8 cellular contexts compared by ENCODE assay signal in genomic region chr7:131108212-131108980, GRCh38.
DNase-seq lines count a peak whose midpoint lies in the region; ATAC-seq and TF ChIP-seq lines count a peak whose summit lies in the region.

No MANE protein-coding gene starts in this region.

- H3K79me2 ChIP-seq in GM23338 (replicated peaks; ENCODE audit: insufficient read depth), result peaks cover 34% of the 10 kb centered on the region

- peak; percentile 76 for DNase-seq in CD1c-positive myeloid dendritic cell (ENCODE audit: extremely low spot score)
- DNase-seq in GM23338 (ENCODE audit: low spot score), result no peak
- no peak for DNase-seq in WERI-Rb-1
- DNase-seq in fibroblast of mammary gland (ENCODE audit: low read depth), result peak; percentile 33
- DNase-seq in osteocyte (ENCODE audit: extremely low spot score, unreplicated experiment), result no peak
- no peak for DNase-seq in T-helper 9 cell

- H3K4me3 ChIP-seq in GM23338 (peak overlapping the region; percentile 87), WERI-Rb-1 (ENCODE audit: low read depth, low read length) (peak overlapping the region; percentile 61), fibroblast of mammary gland (ENCODE audit: control insufficient read depth, low read depth, low read length) (peak overlapping the region; percentile 91)

- ATAC-seq in GM23338 (no peak), GM19023 (IDR thresholded peaks at IDR 0.05; ENCODE audit: unreplicated experiment) (no peak), GM18873 (IDR thresholded peaks at IDR 0.05; ENCODE audit: low FRiP score, unreplicated experiment) (no peak)

- no peaks in the 10 kb centered on the region; the same call in 2 of the 3 replicates for H3K9me3 Mint-ChIP-seq in GM23338
- no peaks in the 10 kb centered on the region for H3K9me3 Mint-ChIP-seq in osteocyte (ENCODE audit: unreplicated experiment)

- 0 out of 2 replicates have a peak, but pooled peaks cover 13% of the 10 kb centered on the region for H4K20me1 ChIP-seq in GM23338 (replicated peaks; ENCODE audit: insufficient read depth)

- H3K36me3 ChIP-seq in GM23338 (ENCODE audit: insufficient read depth) (no peaks in the 10 kb centered on the region), WERI-Rb-1 (no peaks in the 10 kb centered on the region)

- no peaks in the 10 kb centered on the region for H3F3A ChIP-seq in GM23338 (replicated peaks; ENCODE audit: low read depth)

- H3K4me1 Mint-ChIP-seq in GM23338 (peaks cover 52% of the 10 kb centered on the region), osteocyte (ENCODE audit: unreplicated experiment) (peaks cover 54% of the 10 kb centered on the region)

- H3K4me2 ChIP-seq in GM23338, result peak overlapping the region; percentile 99

- H3K27me3 Mint-ChIP-seq in GM23338 (ENCODE audit: insufficient read depth, low read depth, poor library complexity) (peaks cover 18% of the 10 kb centered on the region), osteocyte (ENCODE audit: unreplicated experiment) (peaks cover 7% of the 10 kb centered on the region)

- TF ChIP-seq CTCF in GM23338 (conservative IDR thresholded peaks at IDR 0.05; ENCODE audit: low read depth in 2 of 2) (no peak), WERI-Rb-1 (IDR thresholded peaks at IDR 0.05; ENCODE audit: low read depth, low read length) (no peak), fibroblast of mammary gland (conservative IDR thresholded peaks at IDR 0.05; ENCODE audit: control insufficient read depth, insufficient read depth, low read depth, low read length) (no peak), osteocyte (IDR thresholded peaks at IDR 0.05) (no peak)

- H3K27ac Mint-ChIP-seq in GM23338, result no peak overlapping the region
- H3K27ac Mint-ChIP-seq in osteocyte (ENCODE audit: unreplicated experiment), result peak overlapping the region; percentile 96

- H3K4me1 ChIP-seq in GM23338 (ENCODE audit: insufficient read depth), result peaks cover 34% of the 10 kb centered on the region

- peak overlapping the region; percentile 63; the same call in 1 of the 2 replicates for H2AFZ ChIP-seq in GM23338

- H3K36me3 Mint-ChIP-seq in GM23338 (ENCODE audit: low read depth) (peaks cover 11% of the 10 kb centered on the region; the same call in 2 of the 3 replicates), osteocyte (ENCODE audit: unreplicated experiment) (peaks cover 2% of the 10 kb centered on the region)

- H3K27ac ChIP-seq in GM23338 (ENCODE audit: low read depth) (no peak overlapping the region), WERI-Rb-1 (no peak overlapping the region)

- no peaks in the 10 kb centered on the region for H3K9me3 ChIP-seq in WERI-Rb-1 (ENCODE audit: severe bottlenecking)

- H3K9me2 ChIP-seq in GM23338 (ENCODE audit: insufficient read depth), result no peaks in the 10 kb centered on the region

- peak overlapping the region; percentile 91 for H3K4me3 Mint-ChIP-seq in GM23338
- H3K4me3 Mint-ChIP-seq in osteocyte (ENCODE audit: unreplicated experiment), result peak overlapping the region; percentile 100

- peaks cover 13% of the 10 kb centered on the region for H3K27me3 ChIP-seq in GM23338 (ENCODE audit: insufficient read depth)
- H3K27me3 ChIP-seq in WERI-Rb-1 (ENCODE audit: insufficient read depth, low read depth, severe bottlenecking), result peaks cover 20% of the 10 kb centered on the region

TF ChIP-seq in GM23338, 12 proteins besides CTCF, POLR2A, EP300 and RAD21:
- TF ChIP-seq JUNB (IDR thresholded peaks at IDR 0.05; ENCODE audit: unreplicated experiment), result no peak
- TF ChIP-seq STAT1 (IDR thresholded peaks at IDR 0.05; ENCODE audit: unreplicated experiment), result no peak
- no peak for TF ChIP-seq POLR2AphosphoS5 (IDR thresholded peaks at IDR 0.05; ENCODE audit: low read depth)
- TF ChIP-seq ZNF462 (CRISPR knock-in tag; IDR thresholded peaks at IDR 0.05), result no peak
- no peak for TF ChIP-seq ZNF114 (CRISPR knock-in tag; IDR thresholded peaks at IDR 0.05)
- TF ChIP-seq ZNF331 (CRISPR knock-in tag; IDR thresholded peaks at IDR 0.05; ENCODE audit: low read depth), result no peak
- no peak for TF ChIP-seq CREB1 (CRISPR knock-in tag; IDR thresholded peaks at IDR 0.05; ENCODE audit: low read depth)
- no peak for TF ChIP-seq ETS1 (IDR thresholded peaks at IDR 0.05)

Comparison
In these comparisons a context has a peak if more than half of its experiments do, and no peak if none do; other contexts are left out.
1. DNase-seq: peak in CD1c-positive myeloid dendritic cell (single experiment) and fibroblast of mammary gland (single experiment); none in GM23338 (single experiment), WERI-Rb-1 (single experiment), osteocyte (single experiment) and T-helper 9 cell (single experiment).
2. Peak in every context shown above with its lines, with median percentiles within 50 percentile points of each other: H3K4me3 ChIP-seq.